Comparison of ENCODE assay signal across 8 cellular contexts in the genomic region with DNA sequence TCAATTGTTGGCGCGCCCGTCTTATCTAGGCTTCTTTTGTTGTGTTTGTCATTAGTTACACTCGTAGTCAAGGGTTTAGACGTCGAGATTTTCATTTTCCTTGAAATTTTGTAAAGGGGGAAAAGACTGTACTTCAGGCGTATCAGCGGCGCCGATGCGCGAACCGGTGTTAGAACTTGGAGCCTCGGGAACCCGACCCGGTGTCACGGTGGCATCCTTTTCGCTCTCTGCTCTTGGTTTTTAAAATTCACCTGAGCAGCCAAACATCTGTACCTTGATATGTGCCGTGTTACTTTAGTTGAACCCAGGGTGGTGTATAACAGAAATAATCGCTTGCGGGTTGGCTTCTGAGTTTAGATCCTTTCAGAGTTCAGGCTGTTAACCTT. TPM values are rescaled to one million over a fixed set of nuclear protein-coding genes. Genes with fewer than 3 reads are reported as not detected.
DNase-seq lines count a peak whose midpoint lies in the region; ATAC-seq and TF ChIP-seq lines count a peak whose summit lies in the region.

No MANE protein-coding gene starts in this region.

- no peaks in the 10 kb centered on the region for H3K9me3 Mint-ChIP-seq in activated T-cell treated with anti-CD3 and anti-CD28 coated beads, Interleukin-2, amount 50 U/mL, for 72 hours
- H3K9me3 Mint-ChIP-seq in activated naive CD8-positive, alpha-beta T cell (ENCODE audit: low read depth): no peaks in the 10 kb centered on the region

- peaks cover 50% of the 10 kb centered on the region for H3K4me1 Mint-ChIP-seq in activated T-cell treated with anti-CD3 and anti-CD28 coated beads, Interleukin-2, amount 50 U/mL, for 72 hours (ENCODE audit: low read depth)
- peaks cover 39% of the 10 kb centered on the region for H3K4me1 Mint-ChIP-seq in activated naive CD8-positive, alpha-beta T cell (ENCODE audit: low read depth)

- no peaks in the 10 kb centered on the region for H3K27me3 Mint-ChIP-seq in activated T-cell treated with anti-CD3 and anti-CD28 coated beads, Interleukin-2, amount 50 U/mL, for 72 hours (ENCODE audit: low read depth)
- H3K27me3 Mint-ChIP-seq in activated naive CD8-positive, alpha-beta T cell: no peaks in the 10 kb centered on the region

- H3K36me3 ChIP-seq in kidney epithelial cell (ENCODE audit: control insufficient read depth, insufficient read depth, low read length) (no peaks in the 10 kb centered on the region), thymus (ENCODE audit: control insufficient read depth, insufficient read depth) (peaks cover 17% of the 10 kb centered on the region)

- H3K9me3 ChIP-seq in thymus (ENCODE audit: control insufficient read depth): no peaks in the 10 kb centered on the region

- peak overlapping the region; percentile 74 for H3K27ac ChIP-seq in thymus (ENCODE audit: low read depth)

- H3K4me3 Mint-ChIP-seq in activated T-cell treated with anti-CD3 and anti-CD28 coated beads, Interleukin-2, amount 50 U/mL, for 72 hours: peak overlapping the region; percentile 93 to 99
- H3K4me3 Mint-ChIP-seq in activated naive CD8-positive, alpha-beta T cell: peak overlapping the region; percentile 94

- no peak for TF ChIP-seq CTCF in kidney epithelial cell (IDR thresholded peaks at IDR 0.05; ENCODE audit: insufficient read depth, low read length, poor library complexity, severe bottlenecking)

- peak overlapping the region; percentile 98 for H3K27ac Mint-ChIP-seq in activated T-cell treated with anti-CD3 and anti-CD28 coated beads, Interleukin-2, amount 50 U/mL, for 72 hours
- peak overlapping the region; percentile 85 for H3K27ac Mint-ChIP-seq in activated naive CD8-positive, alpha-beta T cell

- H3K4me3 ChIP-seq in kidney epithelial cell (ENCODE audit: low read depth, low read length) (peak overlapping the region; percentile 77), thymus (ENCODE audit: low read length) (peak overlapping the region; percentile 98)

- H3K36me3 Mint-ChIP-seq in activated T-cell treated with anti-CD3 and anti-CD28 coated beads, Interleukin-2, amount 50 U/mL, for 72 hours (ENCODE audit: insufficient read depth in 2 of 2): peaks cover 10 to 15% of the 10 kb centered on the region in 2 donors
- peaks cover 6% of the 10 kb centered on the region for H3K36me3 Mint-ChIP-seq in activated naive CD8-positive, alpha-beta T cell

- peak in 1 of 2 donors; percentile 19 for DNase-seq in activated T-cell treated with anti-CD3 and anti-CD28 coated beads, Interleukin-2, amount 50 U/mL, for 72 hours
- no peak for DNase-seq in activated T-cell treated with anti-CD3 and anti-CD28 coated beads, Interleukin-2, amount 50 U/mL, for 48 hours
- DNase-seq in kidney epithelial cell (ENCODE audit: low read depth) (no peak), NCI-H345 treated with DMSO at 0.1 percent for 48 hours (lab: John Stamatoyannopoulos, UW; ENCODE audit: unreplicated experiment) (no peak), COR-L47 (lab: John Stamatoyannopoulos, UW) (no peak)
- no peak for DNase-seq in effector CD8-positive, alpha-beta T cell (lab: John Stamatoyannopoulos, UW)

- peaks cover 21% of the 10 kb centered on the region for H3K4me1 ChIP-seq in thymus (ENCODE audit: control insufficient read depth, insufficient read depth, low read length)

- H3K27me3 ChIP-seq in kidney epithelial cell (ENCODE audit: control insufficient read depth, insufficient read depth, low read length) (no peaks in the 10 kb centered on the region), thymus (ENCODE audit: control insufficient read depth, insufficient read depth) (no peaks in the 10 kb centered on the region)

- 6% methylated on average over 21 of the region's 21 CpGs for WGBS in thymus

- no peak for ATAC-seq in activated T-cell treated with anti-CD3 and anti-CD28 coated beads, Interleukin-2, amount 50 U/mL, for 72 hours (replicated peaks in 1 of 2)

RNA-seq across cellular contexts. Expression of a gene that starts 0.6 kb away (rescaled TPM):
- total RNA-seq in activated T-cell treated with anti-CD3 and anti-CD28 coated beads, Interleukin-2, amount 50 U/mL, for 72 hours: 10 to 100 TPM; 46.8 to 52.3 TPM
- total RNA-seq in kidney epithelial cell: 32.8 and 33.4 TPM in 2 replicates
- polyA plus RNA-seq in thymus: 67.6 TPM

RNA-seq across cellular contexts. Expression of a gene that starts 50.9 kb away (rescaled TPM):
- total RNA-seq in activated T-cell treated with anti-CD3 and anti-CD28 coated beads, Interleukin-2, amount 50 U/mL, for 72 hours: 10 to 100 TPM; 75.9 to 95.8 TPM
- 79.8 and 90.6 TPM in 2 replicates for total RNA-seq in kidney epithelial cell
- 81.4 TPM for polyA plus RNA-seq in thymus
